8 cellular contexts compared by ENCODE assay signal in genomic region chr4:89294583-89295244, GRCh38. TPM values are rescaled to one million over a fixed set of nuclear protein-coding genes. Genes with fewer than 3 reads are reported as not detected.
DNase-seq lines count a peak whose midpoint lies in the region; ATAC-seq and TF ChIP-seq lines count a peak whose summit lies in the region.

No MANE protein-coding gene starts in this region.

- no peak for TF ChIP-seq CTCF in OCI-LY7 (conservative IDR thresholded peaks at IDR 0.05; ENCODE audit: low read length)

- H3K4me1 ChIP-seq in OCI-LY7 (ENCODE audit: insufficient read depth, low read length, poor library complexity, severe bottlenecking) = peaks cover 85% of the 10 kb centered on the region

- H3K9me2 ChIP-seq in OCI-LY7 (ENCODE audit: insufficient read depth, low read length) = no peaks in the 10 kb centered on the region

- H3K4me2 ChIP-seq in OCI-LY7 (ENCODE audit: low read length) = peak overlapping the region; percentile 78

- no TSS peak for BruUV-seq in OCI-LY7 (replicated peaks; lab: Mats Ljungman, UMichigan)

- peaks cover 12% of the 10 kb centered on the region; the same call in 1 of the 2 replicates for H3K9me3 ChIP-seq in OCI-LY7 (ENCODE audit: low read length)

- peaks cover 14% of the 10 kb centered on the region for H3K36me3 Mint-ChIP-seq in activated T-cell treated with anti-CD3 and anti-CD28 coated beads, Interleukin-2, amount 50 U/mL, for 24 hours (ENCODE audit: low read depth)
- H3K36me3 Mint-ChIP-seq in stimulated activated effector memory CD8-positive, alpha-beta T cell treated with anti-CD3 and anti-CD28 coated beads, Interleukin-12 subunit alpha, Interleukin-12 subunit beta, amount 100 ng/mL, for 72 hours = peaks cover 30% of the 10 kb centered on the region

- H3K36me3 ChIP-seq in OCI-LY7 (ENCODE audit: insufficient read depth, low read length) = peaks cover 7% of the 10 kb centered on the region; the same call in 1 of the 2 replicates

- peaks cover 92% of the 10 kb centered on the region for H3K4me1 Mint-ChIP-seq in activated T-cell treated with anti-CD3 and anti-CD28 coated beads, Interleukin-2, amount 50 U/mL, for 24 hours (ENCODE audit: low read depth)
- peaks cover 76% of the 10 kb centered on the region for H3K4me1 Mint-ChIP-seq in stimulated activated effector memory CD8-positive, alpha-beta T cell treated with anti-CD3 and anti-CD28 coated beads, Interleukin-12 subunit alpha, Interleukin-12 subunit beta, amount 100 ng/mL, for 72 hours

- CTCF ChIA-PET in OCI-LY7 (lab: Charles Lee; ENCODE audit: unreplicated experiment) = no interaction called here

- H3K27me3 Mint-ChIP-seq in activated T-cell treated with anti-CD3 and anti-CD28 coated beads, Interleukin-2, amount 50 U/mL, for 24 hours = no peaks in the 10 kb centered on the region

- POLR2A ChIA-PET in OCI-LY7 (lab: Charles Lee) = interaction anchor here (0.9 to 2.2 kb wide), 9 partner anchors 8 to 44 kb away, joined by 3 to 13 read pairs (median 4); no protein-coding TSS in a partner anchor

- peaks cover 35% of the 10 kb centered on the region; the same call in 1 of the 2 replicates for H3K79me2 ChIP-seq in OCI-LY7 (ENCODE audit: insufficient read depth, low read depth, low read length)

- no peaks in the 10 kb centered on the region for H4K20me1 ChIP-seq in OCI-LY7 (ENCODE audit: insufficient read depth, low read length)

- peak overlapping the region; percentile 74 for H3K4me3 Mint-ChIP-seq in activated T-cell treated with anti-CD3 and anti-CD28 coated beads, Interleukin-2, amount 50 U/mL, for 24 hours
- H3K4me3 Mint-ChIP-seq in stimulated activated effector memory CD8-positive, alpha-beta T cell treated with anti-CD3 and anti-CD28 coated beads, Interleukin-12 subunit alpha, Interleukin-12 subunit beta, amount 100 ng/mL, for 72 hours = peak overlapping the region; percentile 82

- peak overlapping the region; percentile 97 for H3K27ac Mint-ChIP-seq in activated T-cell treated with anti-CD3 and anti-CD28 coated beads, Interleukin-2, amount 50 U/mL, for 24 hours
- no peak overlapping the region for H3K27ac Mint-ChIP-seq in stimulated activated effector memory CD8-positive, alpha-beta T cell treated with anti-CD3 and anti-CD28 coated beads, Interleukin-12 subunit alpha, Interleukin-12 subunit beta, amount 100 ng/mL, for 72 hours

- peak overlapping the region; percentile 71 for H3K27ac ChIP-seq in OCI-LY7 (ENCODE audit: low read depth, low read length, poor library complexity, severe bottlenecking)

- no peak for DNase-seq in activated T-cell treated with anti-CD3 and anti-CD28 coated beads, Interleukin-2, amount 50 U/mL, for 24 hours
- DNase-seq in activated T-cell treated with anti-CD3 and anti-CD28 coated beads for 4 hours (no peak), OCI-LY7 (ENCODE audit: low spot score) (peak; percentile 81), Right ventricle myocardium inferior (ENCODE audit: missing footprints) (no peak), OCI-M2 (lab: John Stamatoyannopoulos, UW; ENCODE audit: unreplicated experiment) (no peak)
- no peak for DNase-seq in stimulated activated effector memory CD8-positive, alpha-beta T cell treated with anti-CD3 and anti-CD28 coated beads, Interleukin-12 subunit alpha, Interleukin-12 subunit beta, amount 100 ng/mL, for 72 hours (ENCODE audit: low spot score in 2 of 2)
- no peak for DNase-seq in effector CD4-positive, alpha-beta T cell

- ATAC-seq in HG02885 (IDR thresholded peaks at IDR 0.05; ENCODE audit: poor library complexity, unreplicated experiment) (peak; percentile 83), Right ventricle myocardium inferior (no peak)
- ATAC-seq in stimulated activated effector memory CD8-positive, alpha-beta T cell treated with anti-CD3 and anti-CD28 coated beads, Interleukin-12 subunit alpha, Interleukin-12 subunit beta, amount 100 ng/mL, for 72 hours = peak; percentile 83

- intact Hi-C loops in OCI-LY7 (cut with micrococcal nuclease; ENCODE audit: unreplicated experiment) (loop anchor here (1.0 to 10.0 kb wide), 2 partner anchors 23 to 1010 kb away; partner anchors contain the start of gene PPM1K), Right ventricle myocardium inferior (cut with DNase I) (loop anchor here (5.0 kb wide), 1 partner anchor 37 kb away; no protein-coding TSS in a partner anchor)

- H3K4me3 ChIP-seq in OCI-LY7 (ENCODE audit: low read depth, low read length, poor library complexity, severe bottlenecking) = peak overlapping the region; percentile 54

- H3K9me3 Mint-ChIP-seq in activated T-cell treated with anti-CD3 and anti-CD28 coated beads, Interleukin-2, amount 50 U/mL, for 24 hours = peaks cover 2% of the 10 kb centered on the region
- H3K9me3 Mint-ChIP-seq in stimulated activated effector memory CD8-positive, alpha-beta T cell treated with anti-CD3 and anti-CD28 coated beads, Interleukin-12 subunit alpha, Interleukin-12 subunit beta, amount 100 ng/mL, for 72 hours = no peaks in the 10 kb centered on the region

- H2AFZ ChIP-seq in OCI-LY7 (ENCODE audit: low read length) = no peak overlapping the region

RNA-seq across cellular contexts. Expression of gene GPRIN3, which starts 12.9 kb away (rescaled TPM):
- total RNA-seq in OCI-LY7 (2014; rRNA removed; shearing (Covaris generic)) = 3.6 and 4.6 TPM in 2 replicates
- total RNA-seq in OCI-LY7 (2022) = 9.3 and 9.9 TPM in 2 replicates
- 5.9 TPM for total RNA-seq in Right ventricle myocardium inferior
